Comparison of ENCODE assay signal across 8 cellular contexts in the genomic region with DNA sequence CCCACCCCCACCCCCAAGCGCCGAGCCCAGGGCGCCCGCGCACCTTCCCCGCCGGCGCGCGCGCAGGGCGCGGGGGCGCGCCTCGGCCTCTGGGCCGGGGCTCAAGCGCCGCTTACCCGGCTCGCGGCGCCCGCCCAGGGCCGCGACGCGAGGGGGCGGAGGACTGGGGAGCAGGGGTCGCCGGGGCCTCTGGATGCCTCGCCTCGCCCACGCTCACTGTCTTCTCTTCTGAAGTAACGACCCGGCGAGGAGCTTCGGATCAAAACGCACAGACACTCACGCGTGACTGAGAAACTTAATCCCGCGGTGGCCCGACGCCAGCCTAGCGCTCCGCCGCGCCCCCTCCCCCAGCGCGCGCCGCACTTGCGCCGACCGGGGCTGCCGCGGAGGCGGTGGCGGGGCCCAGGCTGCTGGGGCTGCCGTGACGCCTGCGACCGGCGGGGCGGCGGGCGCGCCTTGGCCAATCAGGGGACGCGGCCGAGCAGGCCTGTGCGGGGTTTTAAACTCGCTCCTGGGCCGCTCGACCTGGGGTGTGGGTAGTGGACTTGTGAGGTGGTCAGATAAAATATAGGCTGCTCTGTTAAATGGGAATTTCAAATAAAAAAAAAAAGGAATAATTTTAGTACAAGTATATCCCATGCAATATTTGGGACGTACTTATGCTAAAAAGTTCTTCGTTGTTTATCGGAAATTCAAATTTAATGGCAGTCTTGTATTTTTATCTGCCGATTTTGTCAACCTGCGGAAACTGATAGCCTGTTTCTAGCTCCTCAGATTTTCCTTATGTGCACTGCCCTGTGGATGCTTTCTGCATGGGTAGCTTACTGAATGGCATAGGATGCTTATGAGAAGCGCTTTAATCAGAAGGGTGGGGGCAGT. TPM values are rescaled to one million over a fixed set of nuclear protein-coding genes. Genes with fewer than 3 reads are reported as not detected.
A peak's percentile ranks its signal among the peaks of the same experiment; 100 is the strongest.
DNase-seq lines count a peak whose midpoint lies in the region; ATAC-seq and TF ChIP-seq lines count a peak whose summit lies in the region.

A gene with protein sequence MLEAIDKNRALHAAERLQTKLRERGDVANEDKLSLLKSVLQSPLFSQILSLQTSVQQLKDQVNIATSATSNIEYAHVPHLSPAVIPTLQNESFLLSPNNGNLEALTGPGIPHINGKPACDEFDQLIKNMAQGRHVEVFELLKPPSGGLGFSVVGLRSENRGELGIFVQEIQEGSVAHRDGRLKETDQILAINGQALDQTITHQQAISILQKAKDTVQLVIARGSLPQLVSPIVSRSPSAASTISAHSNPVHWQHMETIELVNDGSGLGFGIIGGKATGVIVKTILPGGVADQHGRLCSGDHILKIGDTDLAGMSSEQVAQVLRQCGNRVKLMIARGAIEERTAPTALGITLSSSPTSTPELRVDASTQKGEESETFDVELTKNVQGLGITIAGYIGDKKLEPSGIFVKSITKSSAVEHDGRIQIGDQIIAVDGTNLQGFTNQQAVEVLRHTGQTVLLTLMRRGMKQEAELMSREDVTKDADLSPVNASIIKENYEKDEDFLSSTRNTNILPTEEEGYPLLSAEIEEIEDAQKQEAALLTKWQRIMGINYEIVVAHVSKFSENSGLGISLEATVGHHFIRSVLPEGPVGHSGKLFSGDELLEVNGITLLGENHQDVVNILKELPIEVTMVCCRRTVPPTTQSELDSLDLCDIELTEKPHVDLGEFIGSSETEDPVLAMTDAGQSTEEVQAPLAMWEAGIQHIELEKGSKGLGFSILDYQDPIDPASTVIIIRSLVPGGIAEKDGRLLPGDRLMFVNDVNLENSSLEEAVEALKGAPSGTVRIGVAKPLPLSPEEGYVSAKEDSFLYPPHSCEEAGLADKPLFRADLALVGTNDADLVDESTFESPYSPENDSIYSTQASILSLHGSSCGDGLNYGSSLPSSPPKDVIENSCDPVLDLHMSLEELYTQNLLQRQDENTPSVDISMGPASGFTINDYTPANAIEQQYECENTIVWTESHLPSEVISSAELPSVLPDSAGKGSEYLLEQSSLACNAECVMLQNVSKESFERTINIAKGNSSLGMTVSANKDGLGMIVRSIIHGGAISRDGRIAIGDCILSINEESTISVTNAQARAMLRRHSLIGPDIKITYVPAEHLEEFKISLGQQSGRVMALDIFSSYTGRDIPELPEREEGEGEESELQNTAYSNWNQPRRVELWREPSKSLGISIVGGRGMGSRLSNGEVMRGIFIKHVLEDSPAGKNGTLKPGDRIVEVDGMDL (N-terminal part only) (minus strand): TSS at position 409 of the 879 bp plus-strand sequence. CDS start 29,377 bp downstream, outside the sequence.

- no peaks in the 10 kb centered on the region for H3K36me3 ChIP-seq in GM23338 (ENCODE audit: insufficient read depth)
- H3K36me3 ChIP-seq in CD8-positive, alpha-beta T cell (ENCODE audit: insufficient read depth, low read length) = no peaks in the 10 kb centered on the region

- H3K27ac ChIP-seq in GM23338 (ENCODE audit: low read depth) = peak within 1 kb of the TSS; percentile 82
- H3K27ac ChIP-seq in CD8-positive, alpha-beta T cell (ENCODE audit: low read depth, low read length) = no peak within 1 kb of the TSS

- DNase-seq in GM23338 (ENCODE audit: low spot score) (peak; percentile 76), NCI-H748 treated with DMSO at 0.1 percent for 48 hours (lab: John Stamatoyannopoulos, UW) (peak; percentile 34), ecto neural progenitor cell (ENCODE audit: low spot score) (peak; percentile 85), left lobe of liver (ENCODE audit: low spot score) (peak; percentile 75)
- DNase-seq in stimulated activated CD4-positive, alpha-beta T cell treated with anti-CD3 and anti-CD28 coated beads, Interleukin-2, amount 100 ng/mL, for 48 hours = no peak
- DNase-seq in CD8-positive, alpha-beta T cell = no peak

- H3K9me3 ChIP-seq in CD8-positive, alpha-beta T cell (ENCODE audit: low read length) = no peaks in the 10 kb centered on the region

- no peaks in the 10 kb centered on the region for H3K36me3 Mint-ChIP-seq in GM23338 (ENCODE audit: low read depth)
- H3K36me3 Mint-ChIP-seq in CD8-positive, alpha-beta T cell = no peaks in the 10 kb centered on the region

- intact Hi-C loops in CD8-positive, alpha-beta T cell (cut with DNase I, micrococcal nuclease) = loop anchor here in 1 of 2 experiments (5.0 kb wide), 1 partner anchor 48 kb away; no protein-coding TSS in a partner anchor

- TF ChIP-seq CTCF in GM23338 (conservative IDR thresholded peaks at IDR 0.05; ENCODE audit: low read depth in 2 of 2) (no peak), subcutaneous adipose tissue (IDR thresholded peaks at IDR 0.05; ENCODE audit: low read depth) (no peak)
- no peak for TF ChIP-seq CTCF in CD8-positive, alpha-beta T cell (IDR thresholded peaks at IDR 0.05)

- H3K27me3 ChIP-seq in GM23338 (ENCODE audit: insufficient read depth) = no peaks in the 10 kb centered on the region
- no peaks in the 10 kb centered on the region for H3K27me3 ChIP-seq in CD8-positive, alpha-beta T cell (ENCODE audit: insufficient read depth, low read length)

- H3F3A ChIP-seq in GM23338 (replicated peaks; ENCODE audit: low read depth) = no peaks in the 10 kb centered on the region

- H3K9me2 ChIP-seq in GM23338 (ENCODE audit: insufficient read depth) = no peaks in the 10 kb centered on the region

- ATAC-seq in GM23338 = peak; percentile 86
- ATAC-seq in left lobe of liver = peak; percentile 88
- ATAC-seq in CD8-positive, alpha-beta T cell = no peak
- no peak for ATAC-seq in HG02852 (IDR thresholded peaks at IDR 0.05; ENCODE audit: unreplicated experiment)

- H3K27me3 Mint-ChIP-seq in GM23338 (ENCODE audit: insufficient read depth, low read depth, poor library complexity) = peaks cover 6% of the 10 kb centered on the region
- H3K27me3 Mint-ChIP-seq in CD8-positive, alpha-beta T cell (ENCODE audit: low read depth) = peaks cover 16% of the 10 kb centered on the region

- H3K4me2 ChIP-seq in GM23338 = peak within 1 kb of the TSS; percentile 87

- H3K4me3 ChIP-seq in GM23338 = peak within 1 kb of the TSS; percentile 83
- H3K4me3 ChIP-seq in CD8-positive, alpha-beta T cell (ENCODE audit: low read depth, low read length) = no peak within 1 kb of the TSS

- H3K4me1 ChIP-seq in GM23338 (ENCODE audit: insufficient read depth) = peaks cover 36% of the 10 kb centered on the region
- H3K4me1 ChIP-seq in CD8-positive, alpha-beta T cell (ENCODE audit: insufficient read depth, low read length) = no peaks in the 10 kb centered on the region

- peaks cover 17% of the 10 kb centered on the region for H3K4me1 Mint-ChIP-seq in GM23338
- H3K4me1 Mint-ChIP-seq in CD8-positive, alpha-beta T cell (ENCODE audit: low read depth) = no peaks in the 10 kb centered on the region

- no peaks in the 10 kb centered on the region for H3K9me3 Mint-ChIP-seq in GM23338
- no peaks in the 10 kb centered on the region for H3K9me3 Mint-ChIP-seq in CD8-positive, alpha-beta T cell

- peak within 1 kb of the TSS; percentile 89 for H3K4me3 Mint-ChIP-seq in GM23338
- no peak within 1 kb of the TSS for H3K4me3 Mint-ChIP-seq in CD8-positive, alpha-beta T cell

- no peak within 1 kb of the TSS; the same call in none of the 2 replicates for H3K27ac Mint-ChIP-seq in GM23338
- H3K27ac Mint-ChIP-seq in CD8-positive, alpha-beta T cell = no peak within 1 kb of the TSS

- POLR2A ChIA-PET in CD8-positive, alpha-beta T cell (lab: Charles Lee) = no interaction called here

- H3K79me2 ChIP-seq in GM23338 (replicated peaks; ENCODE audit: insufficient read depth) = peaks cover 37% of the 10 kb centered on the region

- H2AFZ ChIP-seq in GM23338 = peak within 1 kb of the TSS; percentile 89

- CTCF ChIA-PET in CD8-positive, alpha-beta T cell (lab: Charles Lee) = no interaction called here

- peaks cover 3% of the 10 kb centered on the region; the same call in 1 of the 2 replicates for H4K20me1 ChIP-seq in GM23338 (replicated peaks; ENCODE audit: insufficient read depth)

TF ChIP-seq in GM23338, 12 proteins besides CTCF, POLR2A, EP300 and RAD21 (continues in another document):
- TF ChIP-seq STAT1 (IDR thresholded peaks at IDR 0.05; ENCODE audit: unreplicated experiment) = no peak
- no peak for TF ChIP-seq EZH2 (IDR thresholded peaks at IDR 0.05; ENCODE audit: low read depth, unreplicated experiment)
- TF ChIP-seq POLR2AphosphoS5 (IDR thresholded peaks at IDR 0.05; ENCODE audit: low read depth) = peak; percentile 33; the same call in 1 of the 2 replicates
- TF ChIP-seq CREB1 (CRISPR knock-in tag; IDR thresholded peaks at IDR 0.05; ENCODE audit: low read depth) = 0 out of 2 replicates have a peak, but pooled peaks have one; percentile 42

RNA-seq across cellular contexts. Expression of the gene that starts here (rescaled TPM):
- total RNA-seq in GM23338 (2014; rRNA removed; shearing (Covaris generic)) = 37.0 and 43.1 TPM in 2 replicates
- polyA plus RNA-seq in GM23338 (2016; fragmentation: Nextera tagmentation; extraction: Ambion mirVana) = 32.6 and 33.0 TPM in 2 replicates
- total RNA-seq in left lobe of liver (62.6 TPM), subcutaneous adipose tissue (10 to 100 TPM; 41.3 to 67.8 (median 56.8) TPM)
- not detected for total RNA-seq in CD8-positive, alpha-beta T cell

Comparison
In these comparisons a context has a peak if more than half of its experiments do, and no peak if none do; other contexts are left out.
1. RNA of the gene that starts here (total RNA-seq): 62.6 TPM in left lobe of liver (single experiment), 41.3 to 67.8 TPM in subcutaneous adipose tissue and 37.0 to 43.1 TPM in GM23338; not detected in CD8-positive, alpha-beta T cell; every median in the first group is over 10 times any median in the second.
2. ATAC-seq: peak in GM23338 (single experiment) and left lobe of liver (single experiment); none in CD8-positive, alpha-beta T cell (single experiment) and HG02852 (single experiment).
3. DNase-seq: peak in GM23338 (single experiment), NCI-H748 treated with DMSO at 0.1 percent for 48 hours (single experiment), ecto neural progenitor cell (single experiment) and left lobe of liver (single experiment); none in stimulated activated CD4-positive, alpha-beta T cell treated with anti-CD3 and anti-CD28 coated beads, Interleukin-2, amount 100 ng/mL, for 48 hours (0 of 2) and CD8-positive, alpha-beta T cell (0 of 7).